In the genomic region with DNA sequence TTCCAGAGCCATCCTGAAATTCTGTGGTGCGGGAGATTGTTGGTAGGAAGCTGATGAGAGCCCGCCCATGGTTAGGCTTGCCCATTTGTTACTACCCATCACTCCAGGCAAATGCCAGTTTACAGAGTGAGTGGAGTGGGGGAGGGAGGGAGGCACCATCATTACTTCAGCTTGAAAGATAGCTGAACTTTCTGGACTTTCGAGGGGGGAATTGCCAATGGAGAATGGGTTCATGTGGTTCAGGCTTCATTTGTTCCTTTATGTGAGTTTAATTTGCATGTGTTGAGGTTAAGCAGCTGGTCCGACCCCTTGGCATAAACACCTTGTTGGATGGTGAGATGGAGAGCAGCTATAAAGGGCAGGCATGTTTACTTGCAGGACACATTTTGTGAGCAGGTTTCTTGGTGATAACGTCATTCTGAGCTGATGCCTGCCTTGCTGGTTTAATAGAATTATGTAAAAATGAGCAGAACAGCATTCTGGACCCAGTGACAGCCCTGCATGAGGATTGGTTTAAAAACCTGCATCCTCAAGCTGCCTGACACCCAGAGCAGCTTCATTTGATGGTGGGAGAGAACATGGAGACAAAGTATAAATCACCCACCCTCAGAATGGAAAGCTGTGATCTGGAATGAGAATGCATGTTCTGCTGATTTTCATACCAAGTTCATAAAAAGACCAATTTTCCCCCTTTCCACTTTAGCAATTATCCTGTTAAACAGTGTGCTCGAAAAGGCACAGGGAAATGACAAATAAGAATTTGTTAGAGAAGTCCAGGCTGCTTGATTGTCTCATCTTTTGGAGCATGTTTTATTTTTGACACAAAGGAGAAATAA, we compare ENCODE assay signal across 1 cellular context.
TF ChIP-seq lines count a peak whose summit lies in the region.

No MANE protein-coding gene starts in this region.

TF ChIP-seq in GM12878, 131 proteins besides CTCF, POLR2A, EP300 and RAD21:
- TF ChIP-seq POU2F2 (IDR thresholded peaks at IDR 0.05; ENCODE audit: borderline replicate concordance, low read depth, low read length) (0 out of 3 replicates have a peak, but pooled peaks have one; percentile 37), IRF5 (IDR thresholded peaks at IDR 0.05; ENCODE audit: borderline replicate concordance) (no peak), ZNF24 (IDR thresholded peaks at IDR 0.05) (peak; percentile 58; the same call in 1 of the 2 replicates)
TF ChIP-seq in GM12878: peak in this region for 2.
